8 cellular contexts compared by ENCODE assay signal in the genomic region with DNA sequence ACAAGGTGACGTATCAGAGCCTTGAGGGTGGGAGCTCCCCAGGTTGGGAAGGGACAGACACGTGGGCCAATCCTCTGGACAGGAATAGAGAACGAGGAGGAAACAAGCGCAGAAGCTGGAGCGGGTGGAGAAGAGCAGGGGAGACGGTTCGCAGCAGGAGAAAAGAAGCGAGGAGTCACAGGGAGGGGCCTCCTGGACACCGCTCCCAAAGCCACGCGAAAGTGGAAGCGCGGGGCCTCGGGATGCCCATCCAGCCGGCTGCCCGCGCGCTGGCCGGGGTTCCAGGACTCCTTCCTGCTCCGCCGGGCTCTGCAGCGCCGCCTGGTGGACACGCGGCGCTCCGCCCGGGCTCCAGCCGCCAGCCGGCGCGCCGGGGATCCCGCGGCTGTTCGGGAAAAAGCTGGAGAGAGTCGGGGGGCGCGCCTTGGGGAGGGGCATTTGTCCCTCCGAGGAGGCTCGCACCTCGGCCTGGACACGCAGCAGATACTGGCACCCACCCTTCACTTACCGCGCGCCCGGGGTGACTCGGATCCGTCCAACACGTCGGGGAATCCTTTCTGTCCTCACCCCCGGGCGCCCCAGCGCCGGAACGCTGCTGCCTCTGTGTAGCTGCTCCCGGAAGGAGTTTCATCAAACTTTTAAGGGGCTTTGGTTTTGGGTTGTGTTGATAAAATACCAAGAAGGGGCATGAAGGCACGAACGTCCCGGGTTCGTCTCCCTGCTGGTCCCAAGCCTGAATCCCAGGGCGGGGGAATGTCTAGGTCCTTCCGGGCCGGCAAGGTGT. TPM values are rescaled to one million over a fixed set of nuclear protein-coding genes. Genes with fewer than 3 reads are reported as not detected.
A peak's percentile ranks its signal among the peaks of the same experiment; 100 is the strongest.
DNase-seq lines count a peak whose midpoint lies in the region; ATAC-seq, FAIRE-seq and TF ChIP-seq lines count a peak whose summit lies in the region.

No MANE protein-coding gene starts in this region.

- no peak overlapping the region for H2BK120ac ChIP-seq in H9 (ENCODE audit: low read depth, low read length, poor library complexity, severe bottlenecking)

- peaks cover 10 to 24% of the 10 kb centered on the region in 2 experiments for H3K4me1 Mint-ChIP-seq in H9

- no peak overlapping the region for H3T11ph ChIP-seq in H9 (ENCODE audit: low read length)

- TF ChIP-seq CTCF in AG09309 (IDR thresholded peaks at IDR 0.05; ENCODE audit: control insufficient read depth, insufficient read depth, low read depth, low read length, missing control alignments) (peak; percentile 52), H9 (conservative IDR thresholded peaks at IDR 0.05) (peak; percentile 98), bronchial epithelial cell (IDR thresholded peaks at IDR 0.05; ENCODE audit: insufficient read depth, low read length, severe bottlenecking) (peak; percentile 77)

- no peak overlapping the region for H2BK12ac ChIP-seq in H9 (ENCODE audit: insufficient read length, low read depth, low read length)

- peaks cover 0 to 8% of the 10 kb centered on the region in 2 experiments; a peak in 1 of 5 replicates for H3K9me3 Mint-ChIP-seq in H9

- H3K4me3 Mint-ChIP-seq in H9: peak overlapping the region; percentile 56 to 77

- H3K27ac Mint-ChIP-seq in H9: no peak overlapping the region

- H2AFZ ChIP-seq in H9 (ENCODE audit: low read length): no peak overlapping the region

- no peak for ATAC-seq in HG03442 (IDR thresholded peaks at IDR 0.05; ENCODE audit: unreplicated experiment)

- DNase-seq in AG09309 (ENCODE audit: low read depth) (no peak), H9 (peak; percentile 70), bronchial epithelial cell (ENCODE audit: low read depth) (no peak), kidney tubule cell (ENCODE audit: low spot score) (peak; percentile 65), SW480 (ENCODE audit: low spot score) (no peak), NCI-H187 treated with DMSO at 0.1 percent for 48 hours (lab: John Stamatoyannopoulos, UW) (no peak)

- H4K5ac ChIP-seq in H9 (ENCODE audit: insufficient read length, low read depth, low read length): no peak overlapping the region

- H3K23me2 ChIP-seq in H9 (ENCODE audit: insufficient read length, low read depth, low read length, poor library complexity, severe bottlenecking): peaks cover 15% of the 10 kb centered on the region

- no peaks in the 10 kb centered on the region for H3K79me1 ChIP-seq in H9 (ENCODE audit: insufficient read depth, low read depth, low read length, poor library complexity, severe bottlenecking)

- H3K14ac ChIP-seq in H9 (ENCODE audit: insufficient read depth, low read length): no peak overlapping the region; the same call in 1 of the 2 replicates

- H3K9ac ChIP-seq in H9 (ENCODE audit: extremely low read depth, insufficient read length, low read length) (no peak overlapping the region), subcutaneous abdominal adipose tissue (ENCODE audit: low read length in 5 of 5) (peak overlapping the region in 4 of 5 donors; percentile 30 to 75 (median 65))

- H4K8ac ChIP-seq in H9 (replicated peaks; ENCODE audit: insufficient read length, low read depth, low read length): no peak overlapping the region

- H3K27me3 ChIP-seq in H9 (ENCODE audit: insufficient read depth, low read length) (peaks cover 65% of the 10 kb centered on the region), bronchial epithelial cell (ENCODE audit: control insufficient read depth, insufficient read depth, low read length) (no peaks in the 10 kb centered on the region), subcutaneous abdominal adipose tissue (ENCODE audit: control insufficient read depth in 5 of 5, insufficient read depth in 4 of 5, low read length in 5 of 5) (peaks cover 0 to 5% (median 0%) of the 10 kb centered on the region in 5 donors)

- no peak overlapping the region for H2BK15ac ChIP-seq in H9 (ENCODE audit: low read depth, low read length)

- no peaks in the 10 kb centered on the region; a peak in 1 of 7 replicates for H3K36me3 Mint-ChIP-seq in H9 (ENCODE audit: insufficient read depth in 1 of 3, low read depth in 3 of 3)

- peaks cover 6% of the 10 kb centered on the region for H3K36me3 ChIP-seq in bronchial epithelial cell (ENCODE audit: control insufficient read depth, insufficient read depth, low read length)
- peaks cover 0 to 13% (median 6%) of the 10 kb centered on the region in 5 donors for H3K36me3 ChIP-seq in subcutaneous abdominal adipose tissue (ENCODE audit: control insufficient read depth in 5 of 5, insufficient read depth in 5 of 5, low read length in 5 of 5)

- no peak overlapping the region for H3K56ac ChIP-seq in H9 (ENCODE audit: insufficient read length, low read depth, low read length)

- no peaks in the 10 kb centered on the region; the same call in none of the 2 replicates for H3K4me1 ChIP-seq in H9 (ENCODE audit: insufficient read depth, low read length)
- H3K4me1 ChIP-seq in subcutaneous abdominal adipose tissue (ENCODE audit: control insufficient read depth in 5 of 5, insufficient read depth in 5 of 5, low read length in 5 of 5): peaks cover 0 to 41% (median 38%) of the 10 kb centered on the region in 5 donors

- H3K18ac ChIP-seq in H9 (ENCODE audit: insufficient read length, low read depth, low read length): no peak overlapping the region

- H2BK20ac ChIP-seq in H9 (ENCODE audit: low read depth, low read length, poor library complexity, severe bottlenecking): no peak overlapping the region

- no peak overlapping the region for H4K91ac ChIP-seq in H9 (ENCODE audit: insufficient read length, low read depth, low read length)

- no peak for FAIRE-seq in bronchial epithelial cell (lab: Jason Lieb, UNC)

- no peak overlapping the region for H2BK5ac ChIP-seq in H9 (ENCODE audit: insufficient read length, low read length)

- H3K4ac ChIP-seq in H9 (ENCODE audit: low read depth, low read length): no peak overlapping the region

- H3K23ac ChIP-seq in H9 (ENCODE audit: insufficient read length, low read depth, low read length): no peak overlapping the region

- no peaks in the 10 kb centered on the region for H3K9me3 ChIP-seq in H9 (ENCODE audit: control insufficient read depth, low read depth, low read length)
- H3K9me3 ChIP-seq in subcutaneous abdominal adipose tissue (ENCODE audit: control insufficient read depth in 5 of 5, low read length in 5 of 5): no peaks in the 10 kb centered on the region

- WGBS in H9 (ENCODE audit: extremely low coverage, insufficient read length, low lambda C conversion rate): no CpG with 5 or more reads among the region's 64 CpGs

- peak overlapping the region; percentile 60 for H3K4me2 ChIP-seq in H9 (ENCODE audit: insufficient read depth, insufficient read length, low read length)

- H2AK5ac ChIP-seq in H9 (ENCODE audit: insufficient read length, low read length): no peak overlapping the region

- peaks cover 100% of the 10 kb centered on the region for H3K27me3 Mint-ChIP-seq in H9 (ENCODE audit: low read depth)

- H3K79me2 ChIP-seq in H9 (ENCODE audit: insufficient read depth, low read length): no peaks in the 10 kb centered on the region

- H3K27ac ChIP-seq in H9 (ENCODE audit: insufficient read length, low read depth, low read length) (no peak overlapping the region), subcutaneous abdominal adipose tissue (ENCODE audit: low read depth, low read length) (peak overlapping the region; percentile 93)

- H4K20me1 ChIP-seq in H9 (ENCODE audit: control insufficient read depth, insufficient read depth, insufficient read length): no peaks in the 10 kb centered on the region

- H3K4me3 ChIP-seq in AG09309 (ENCODE audit: control insufficient read depth, low read depth, low read length) (peak overlapping the region; percentile 43), bronchial epithelial cell (ENCODE audit: low read depth, low read length) (peak overlapping the region; percentile 35), subcutaneous abdominal adipose tissue (ENCODE audit: low read depth in 1 of 5, low read length in 5 of 5) (peak overlapping the region; percentile 67 to 99 (median 93))

RNA-seq across cellular contexts. Expression of a gene that starts 6.2 kb away (rescaled TPM):
- total RNA-seq in H9 (2021): 0.09 and 0.13 TPM in 2 replicates
- 2.1 and 2.6 TPM in 2 replicates for total RNA-seq in bronchial epithelial cell

RNA-seq across cellular contexts. Expression of a gene that starts 36.1 kb away (rescaled TPM):
- total RNA-seq in H9 (2021) (1.8 and 2.1 TPM in 2 replicates), bronchial epithelial cell (1.6 and 3.1 TPM in 2 replicates)

Comparison
In these comparisons a context has a peak if more than half of its experiments do, and no peak if none do; other contexts are left out.
1. DNase-seq: peak in H9 (single experiment) and kidney tubule cell (single experiment); none in AG09309 (single experiment), bronchial epithelial cell (single experiment), SW480 (single experiment) and NCI-H187 treated with DMSO at 0.1 percent for 48 hours (single experiment).
2. H3K4me3 ChIP-seq: peak in every context shown above with its lines; median percentile 93 in subcutaneous abdominal adipose tissue; 43 in AG09309; 35 in bronchial epithelial cell.
3. Peak in every context shown above with its lines, with median percentiles within 50 percentile points of each other: CTCF ChIP-seq.